Comparison of ENCODE assay signal across 9 cellular contexts in the genomic region with DNA sequence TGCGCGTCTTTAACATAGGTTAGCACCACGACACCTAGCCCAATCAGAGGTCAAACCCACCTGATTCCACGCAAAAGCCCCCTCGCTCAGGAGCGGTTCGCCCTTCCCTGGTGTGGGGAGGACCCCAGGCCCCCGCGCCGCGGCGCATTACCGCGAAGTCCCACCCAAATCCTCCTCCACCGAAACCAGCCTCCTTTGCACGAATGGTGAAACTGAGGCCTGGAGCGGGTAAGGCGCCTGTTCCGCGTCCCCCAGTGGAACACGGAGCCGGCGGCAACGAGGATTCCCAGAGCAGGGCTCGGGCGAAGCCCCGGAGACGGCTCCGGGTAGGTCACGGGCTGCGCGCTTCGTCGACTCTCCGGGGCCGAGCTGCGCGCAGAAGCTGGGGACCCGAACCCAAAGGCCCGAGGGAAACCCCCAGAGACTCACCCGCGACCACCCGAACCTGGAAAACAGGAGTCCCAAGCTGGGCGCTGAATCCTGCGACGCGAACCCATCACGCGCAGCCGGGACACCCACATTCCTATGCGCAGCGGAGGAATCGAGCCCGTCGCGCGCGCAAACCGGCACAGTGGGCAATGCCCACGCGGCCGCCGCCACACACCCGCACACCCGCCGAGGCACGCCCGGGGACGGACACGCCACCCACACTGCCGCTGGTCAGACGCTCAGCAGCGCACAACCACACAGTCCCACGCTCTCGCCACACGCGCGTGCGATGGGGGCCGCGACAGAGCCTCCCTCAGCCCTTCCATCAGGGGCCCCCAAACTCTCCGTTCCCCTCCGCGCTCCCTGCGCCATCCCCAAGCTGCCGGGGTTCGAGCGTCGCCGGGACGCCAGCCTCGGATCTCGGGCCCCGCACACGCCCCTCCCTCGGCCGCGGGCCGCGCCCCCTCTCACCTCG. TPM values are rescaled to one million over a fixed set of nuclear protein-coding genes. Genes with fewer than 3 reads are reported as not detected.
DNase-seq lines count a peak whose midpoint lies in the region; ATAC-seq, FAIRE-seq and TF ChIP-seq lines count a peak whose summit lies in the region.
"Had no signal": no experiment of that assay in that cellular context is flagged by ENCODE, and none has a peak within 500 bp of the region (broad histone marks: within the 10 kb centered on the region; RNA-seq: fewer than 3 reads in every experiment).

No MANE protein-coding gene starts in this region.

- H3K4me1 ChIP-seq in astrocyte (ENCODE audit: insufficient read depth, low read length) (peaks cover 64% of the 10 kb centered on the region), thoracic aorta (ENCODE audit: control insufficient read depth in 1 of 2, low read depth in 2 of 2) (peaks cover 3 to 18% of the 10 kb centered on the region in 2 donors)

- peaks cover 48% of the 10 kb centered on the region for H3K79me2 ChIP-seq in astrocyte (ENCODE audit: insufficient read depth, low read length)

- H3K9ac ChIP-seq in astrocyte (ENCODE audit: low read length), result peak overlapping the region; percentile 95

- peaks cover 41% of the 10 kb centered on the region for H3K27me3 Mint-ChIP-seq in astrocyte (ENCODE audit: low read depth, unreplicated experiment)

- H2AFZ ChIP-seq in astrocyte (ENCODE audit: low read depth, low read length), result peak overlapping the region; percentile 79

- H3K4me1 Mint-ChIP-seq in astrocyte (ENCODE audit: low read depth, unreplicated experiment), result peaks cover 9% of the 10 kb centered on the region

- H3K9me3 ChIP-seq in astrocyte (ENCODE audit: insufficient read depth, low read depth, low read length) (no peaks in the 10 kb centered on the region), thoracic aorta (no peaks in the 10 kb centered on the region)

- H3K27ac Mint-ChIP-seq in astrocyte (ENCODE audit: unreplicated experiment), result no peak overlapping the region

- TF ChIP-seq CTCF in GM13977 (IDR thresholded peaks at IDR 0.05; ENCODE audit: extremely low read depth, insufficient read depth, missing control alignments), result no peak
- no peak for TF ChIP-seq CTCF in astrocyte (IDR thresholded peaks at IDR 0.05; ENCODE audit: insufficient read depth, low read depth, low read length)
- no peak for TF ChIP-seq CTCF in kidney epithelial cell (IDR thresholded peaks at IDR 0.05; ENCODE audit: insufficient read depth, low read length, poor library complexity, severe bottlenecking)
- TF ChIP-seq CTCF in thoracic aorta (IDR thresholded peaks at IDR 0.05), result no peak

- FAIRE-seq in astrocyte (lab: Jason Lieb, UNC) (no peak), GM12892 (lab: Jason Lieb, UNC) (no peak)

- in situ Hi-C loops in GM13977 (cut with MboI; ENCODE audit: low pct_unique_long_range_greater_than_20kb, low sequenced_read_pairs, unreplicated experiment), result no loop called here

- peak; percentile 42 for DNase-seq in GM13977 (ENCODE audit: low spot score)
- DNase-seq in astrocyte (ENCODE audit: low read depth), result no peak
- DNase-seq in kidney epithelial cell (ENCODE audit: low read depth), result no peak
- DNase-seq in thoracic aorta (ENCODE audit: low spot score), result no peak
- no peak for DNase-seq in GM12892 (ENCODE audit: insufficient read length)
- DNase-seq in NCI-H146 (lab: John Stamatoyannopoulos, UW), result no peak

- H3K27ac ChIP-seq in astrocyte (ENCODE audit: low read depth, low read length) (peak overlapping the region; percentile 100), thoracic aorta (no peak overlapping the region)

- H3K27me3 ChIP-seq in astrocyte (ENCODE audit: insufficient read depth, low read length) (no peaks in the 10 kb centered on the region), kidney epithelial cell (ENCODE audit: control insufficient read depth, insufficient read depth, low read length) (peaks cover 21% of the 10 kb centered on the region), thoracic aorta (replicated peaks; ENCODE audit: insufficient read depth) (no peaks in the 10 kb centered on the region)

- H3K4me3 ChIP-seq in astrocyte (ENCODE audit: insufficient read depth, low read depth, low read length), result peak overlapping the region; percentile 74
- H3K4me3 ChIP-seq in kidney epithelial cell (ENCODE audit: low read depth, low read length), result peak overlapping the region; percentile 52
- H3K4me3 ChIP-seq in thoracic aorta, result peak overlapping the region; percentile 72

- peak overlapping the region; percentile 94 for H3K4me2 ChIP-seq in astrocyte (ENCODE audit: low read length)

- H3K9me3 Mint-ChIP-seq in astrocyte (ENCODE audit: unreplicated experiment), result peaks cover 6% of the 10 kb centered on the region

- H3K36me3 ChIP-seq in astrocyte (ENCODE audit: insufficient read depth, low read length) (no peaks in the 10 kb centered on the region), kidney epithelial cell (ENCODE audit: control insufficient read depth, insufficient read depth, low read length) (no peaks in the 10 kb centered on the region), thoracic aorta (no peaks in the 10 kb centered on the region)

- H3K36me3 Mint-ChIP-seq in astrocyte (ENCODE audit: low read depth, unreplicated experiment), result no peaks in the 10 kb centered on the region

- TF ChIP-seq POLR2A in GM12892 (IDR thresholded peaks at IDR 0.05; ENCODE audit: low read depth, low read length), result no peak

- no peaks in the 10 kb centered on the region for H4K20me1 ChIP-seq in astrocyte (ENCODE audit: insufficient read depth, low read length)

- peak; percentile 26 for ATAC-seq in HG02981 (IDR thresholded peaks at IDR 0.05; ENCODE audit: unreplicated experiment)
- ATAC-seq in thoracic aorta (ENCODE audit: insufficient number of reproducible peaks, low FRiP score, low read depth), result no peak
- no peak for ATAC-seq in GM18502 (IDR thresholded peaks at IDR 0.05; ENCODE audit: poor library complexity, unreplicated experiment)

- peak overlapping the region; percentile 45 for H3K4me3 Mint-ChIP-seq in astrocyte (ENCODE audit: unreplicated experiment)

RNA-seq across cellular contexts. Expression of gene GLIS1, which starts 0.5 kb away (rescaled TPM):
- total RNA-seq in astrocyte, result 0.07 TPM in 1 of 2 replicates, not detected in the other
- total RNA-seq in kidney epithelial cell, result 0.63 and 0.75 TPM in 2 replicates
- 1 to 10 TPM in 1 of 2 donors, not detected in 1; 2.6 TPM for total RNA-seq in thoracic aorta
- polyA plus RNA-seq in GM12892 (2012; ENCODE audit: missing spikeins), result not detected
- total RNA-seq: T-helper 2 cell treated with Interferon-gamma antibody and Interleukin-4, amounts not matched to agents 100 ng/mL and 5 ng/mL, for 36 hours had no signal
